ENCODE assay signal across 14 cellular contexts in genomic region chr1:117815926-117816325, GRCh38.
DNase-seq lines count a peak whose midpoint lies in the region; ATAC-seq, FAIRE-seq and TF ChIP-seq lines count a peak whose summit lies in the region.
"Had no signal": no experiment of that assay in that cellular context is flagged by ENCODE, and none has a peak within 500 bp of the region (broad histone marks: within the 10 kb centered on the region; RNA-seq: fewer than 3 reads in every experiment).

No MANE protein-coding gene starts in this region.

- peak overlapping the region in 1 of 2 experiments; percentile 73 for H2BK12ac ChIP-seq in mesenchymal stem cell (ENCODE audit: low read length in 2 of 2)

- H3K14ac ChIP-seq in mesenchymal stem cell (ENCODE audit: low read length in 2 of 2) = no peak overlapping the region

- H3K27me3 ChIP-seq in GM12878 (replicated peaks in 1 of 2; ENCODE audit: control insufficient read depth in 2 of 2, insufficient read depth in 2 of 2, low read length in 1 of 2) (no peaks in the 10 kb centered on the region), mesenchymal stem cell (ENCODE audit: control insufficient read depth in 1 of 2, insufficient read depth in 1 of 2, low read length in 2 of 2) (no peaks in the 10 kb centered on the region), HAP-1 (ENCODE audit: low read depth) (no peaks in the 10 kb centered on the region)

- no peak overlapping the region for H2BK120ac ChIP-seq in mesenchymal stem cell (ENCODE audit: low read depth, low read length)

- H3K4me1 ChIP-seq in GM12878 (ENCODE audit: control insufficient read depth, insufficient read depth, low read length) (no peaks in the 10 kb centered on the region), mesenchymal stem cell (ENCODE audit: control insufficient read depth, insufficient read depth, low read depth, low read length) (peaks cover 7% of the 10 kb centered on the region), HAP-1 (no peaks in the 10 kb centered on the region)

- peak overlapping the region; percentile 32 for H4K8ac ChIP-seq in mesenchymal stem cell (ENCODE audit: low read length)

- ATAC-seq in GM12878 = 0 out of 3 replicates have a peak, but pooled peaks have one; percentile 27
- no peak for ATAC-seq in HG02610 (IDR thresholded peaks at IDR 0.05; ENCODE audit: unreplicated experiment)

- no peak for FAIRE-seq in GM12878 (lab: Jason Lieb, UNC)
- FAIRE-seq: colon had no signal

- TF ChIP-seq POLR2A in NB4 (IDR thresholded peaks at IDR 0.05; ENCODE audit: extremely low read depth, insufficient read length) = no peak
- no peak for TF ChIP-seq POLR2A in GM12878 (IDR thresholded peaks at IDR 0.05; ENCODE audit: low read depth, low read length)

- H3K9ac ChIP-seq in GM12878 (ENCODE audit: control insufficient read depth, insufficient read depth, low read length) = no peak overlapping the region
- H3K9ac ChIP-seq in mesenchymal stem cell (ENCODE audit: low read length) = no peak overlapping the region

- no TSS peak for BruUV-seq in GM12878 (replicated peaks; lab: Mats Ljungman, UMichigan)

- peak overlapping the region; percentile 54 for H4K91ac ChIP-seq in mesenchymal stem cell (ENCODE audit: low read length)

- no peak overlapping the region for H3K27ac ChIP-seq in C4-2B
- H3K27ac ChIP-seq in GM12878 (ENCODE audit: control insufficient read depth, insufficient read depth) = no peak overlapping the region
- no peak overlapping the region for H3K27ac ChIP-seq in mesenchymal stem cell (ENCODE audit: low read length, poor library complexity, severe bottlenecking)
- H3K27ac ChIP-seq: SK-N-MC had no signal

- RAD21 ChIA-PET in GM12878 (lab: Charles Lee; ENCODE audit: unreplicated experiment) = no interaction called here

- SMC1A ChIA-PET in GM12878 (lab: Charles Lee; ENCODE audit: uncharacterized antibody, unreplicated experiment) = interaction anchor here (1.6 kb wide), 1 partner anchor 80 kb away, joined by 6 read pairs; no protein-coding TSS in a partner anchor

- H2AFZ ChIP-seq in GM12878 (ENCODE audit: control insufficient read depth, low read depth, low read length) (no peak overlapping the region), mesenchymal stem cell (ENCODE audit: low read depth, low read length) (no peak overlapping the region)

- no peaks in the 10 kb centered on the region for H3K9me3 ChIP-seq in GM12878 (replicated peaks; ENCODE audit: control insufficient read depth, insufficient read depth, low read length)
- no peaks in the 10 kb centered on the region for H3K9me3 ChIP-seq in mesenchymal stem cell (ENCODE audit: control insufficient read depth, low read length)
- H3K9me3 ChIP-seq in HAP-1 = no peaks in the 10 kb centered on the region

- no peak overlapping the region for H2AK5ac ChIP-seq in mesenchymal stem cell (ENCODE audit: low read length, severe bottlenecking)

- H3K4me3 ChIP-seq in NB4 (ENCODE audit: low read depth, low read length) = no peak overlapping the region
- no peak overlapping the region for H3K4me3 ChIP-seq in GM12878
- no peak overlapping the region for H3K4me3 ChIP-seq in mesenchymal stem cell (ENCODE audit: insufficient read depth in 1 of 2, low read depth in 1 of 2, low read length in 2 of 2)
- no peak overlapping the region for H3K4me3 ChIP-seq in HAP-1
- H3K4me3 ChIP-seq: SK-N-MC had no signal

- H3K79me1 ChIP-seq in mesenchymal stem cell (replicated peaks; ENCODE audit: low read length, poor library complexity, severe bottlenecking) = no peaks in the 10 kb centered on the region

- peak overlapping the region; percentile 72 to 83 for H3K18ac ChIP-seq in mesenchymal stem cell (ENCODE audit: low read depth in 1 of 2, low read length in 2 of 2)

- CTCF ChIA-PET in GM12878 (lab: Yijun Ruan, JAX) (interaction anchor here (1.0 to 2.0 kb wide), 2 partner anchors 80 to 281 kb away, joined by 3 to 11 read pairs; no protein-coding TSS in a partner anchor), GM10248 (lab: Yijun Ruan, JAX) (interaction anchor here (1.1 to 2.7 kb wide), 3 partner anchors 14 to 281 kb away, joined by 3 to 7 read pairs (median 7); no protein-coding TSS in a partner anchor)

- TF ChIP-seq CTCF in C4-2B (conservative IDR thresholded peaks at IDR 0.05) = peak; percentile 34
- TF ChIP-seq CTCF in NB4 (IDR thresholded peaks at IDR 0.05; ENCODE audit: low read depth, low read length) = peak; percentile 13
- no peak for TF ChIP-seq CTCF in GM12878 (IDR thresholded peaks at IDR 0.05 in 2 of 3, conservative IDR thresholded peaks at IDR 0.05 in 1 of 3; ENCODE audit: control insufficient read depth in 2 of 3, extremely low read depth in 1 of 3, insufficient read depth in 1 of 3, low read depth in 3 of 3, low read length in 3 of 3)
- no peak for TF ChIP-seq CTCF in GM10248 (IDR thresholded peaks at IDR 0.05; ENCODE audit: control extremely low read depth, extremely low read depth, low read depth, missing control alignments)

- H4K20me1 ChIP-seq in GM12878 (ENCODE audit: control insufficient read depth, insufficient read depth) = no peaks in the 10 kb centered on the region

- in situ Hi-C loops in GM12878 (cut with MboI) (no loop called here), HAP-1 (cut with MboI; ENCODE audit: low sequenced_read_pairs) (no loop called here)

- no peak overlapping the region for H3K23ac ChIP-seq in mesenchymal stem cell (ENCODE audit: low read length in 2 of 2)

- DNase-seq in NB4 (ENCODE audit: low read depth) (peak; percentile 24), GM12878 (ENCODE audit: low read depth, low spot score) (no peak), mesenchymal stem cell (no peak), Kasumi-1 (lab: John Stamatoyannopoulos, UW) (no peak), HAP-1 (ENCODE audit: low spot score in 2 of 2) (no peak), GM10248 (ENCODE audit: extremely low spot score) (no peak)
- DNase-seq: activated B cell treated with CpG ODN at 0.5 μM for 24 hours; activated CD8-positive, alpha-beta memory T cell treated with anti-CD3 and anti-CD28 coated beads, Interleukin-2, amount 50 U/mL, for 48 hours; immature natural killer cell; NCI-H526 treated with DMSO at 0.1 percent for 48 hours had no signal

- H3K4ac ChIP-seq in mesenchymal stem cell (ENCODE audit: low read depth in 1 of 2, low read length in 2 of 2) = peak overlapping the region in 1 of 2 experiments; percentile 2

- H3K79me2 ChIP-seq in GM12878 (ENCODE audit: control insufficient read depth, insufficient read depth, low read length) = no peaks in the 10 kb centered on the region

- H3K36me3 ChIP-seq in GM12878 (ENCODE audit: control insufficient read depth in 2 of 2, insufficient read depth in 2 of 2, low read length in 1 of 2) = no peaks in the 10 kb centered on the region
- H3K36me3 ChIP-seq in mesenchymal stem cell (ENCODE audit: control insufficient read depth in 1 of 2, insufficient read depth in 2 of 2, low read depth in 1 of 2, low read length in 2 of 2) = no peaks in the 10 kb centered on the region
- H3K36me3 ChIP-seq in HAP-1 (replicated peaks) = no peaks in the 10 kb centered on the region

- WGBS in GM12878 (ENCODE audit: insufficient coverage, insufficient replicate concordance, low lambda C conversion rate, missing lambda C conversion rate) = 35% methylated on average over 9 of the region's 9 CpGs
- WGBS in mesenchymal stem cell = 73% methylated on average over 9 of the region's 9 CpGs

- peak overlapping the region; percentile 82 for H2BK15ac ChIP-seq in mesenchymal stem cell (ENCODE audit: low read depth, poor library complexity, severe bottlenecking)

- intact Hi-C loops in GM12878 (cut with micrococcal nuclease; ENCODE audit: unreplicated experiment) = loop anchor here (5.0 kb wide), 1 partner anchor 81 kb away; no protein-coding TSS in a partner anchor

- POLR2A ChIA-PET in GM12878 (lab: Charles Lee) = no interaction called here
- POLR2A ChIA-PET in GM10248 (lab: Yijun Ruan, JAX) = no interaction called here

- H2BK5ac ChIP-seq in mesenchymal stem cell (ENCODE audit: low read depth, low read length, poor library complexity, severe bottlenecking) = no peak overlapping the region

- H3K4me2 ChIP-seq in GM12878 (ENCODE audit: control insufficient read depth, insufficient read depth) (no peak overlapping the region), mesenchymal stem cell (ENCODE audit: low read length, poor library complexity, severe bottlenecking) (no peak overlapping the region)

- TF ChIP-seq RAD21 in GM12878 (IDR thresholded peaks at IDR 0.05; ENCODE audit: insufficient read depth, low read depth, low read length) = no peak

- no peak for TF ChIP-seq EP300 in GM12878 (IDR thresholded peaks at IDR 0.05; ENCODE audit: borderline replicate concordance in 1 of 2, control insufficient read depth in 1 of 2, low read depth in 2 of 2, low read length in 2 of 2)

TF ChIP-seq in GM12878, 131 proteins besides CTCF, POLR2A, EP300 and RAD21:
- TF ChIP-seq ZNF24 (IDR thresholded peaks at IDR 0.05) (no peak), ETV6 (conservative IDR thresholded peaks at IDR 0.05 in 1 of 2, IDR thresholded peaks at IDR 0.05 in 1 of 2; ENCODE audit: borderline replicate concordance in 1 of 2, low read depth in 1 of 2) (no peak), BACH1 (IDR thresholded peaks at IDR 0.05; ENCODE audit: borderline replicate concordance) (no peak), RFX5 (IDR thresholded peaks at IDR 0.05; ENCODE audit: low read depth, low read length) (no peak), NRF1 (conservative IDR thresholded peaks at IDR 0.05; ENCODE audit: low read depth, low read length) (no peak), CHD4 (IDR thresholded peaks at IDR 0.05) (no peak)

Comparison
In these comparisons a context has a peak if more than half of its experiments do, and no peak if none do; other contexts are left out.
1. CTCF ChIP-seq: peak in C4-2B (single experiment) and NB4 (single experiment); none in GM12878 (0 of 3) and GM10248 (single experiment).